ENCODE assay signal across 8 cellular contexts in the genomic region with DNA sequence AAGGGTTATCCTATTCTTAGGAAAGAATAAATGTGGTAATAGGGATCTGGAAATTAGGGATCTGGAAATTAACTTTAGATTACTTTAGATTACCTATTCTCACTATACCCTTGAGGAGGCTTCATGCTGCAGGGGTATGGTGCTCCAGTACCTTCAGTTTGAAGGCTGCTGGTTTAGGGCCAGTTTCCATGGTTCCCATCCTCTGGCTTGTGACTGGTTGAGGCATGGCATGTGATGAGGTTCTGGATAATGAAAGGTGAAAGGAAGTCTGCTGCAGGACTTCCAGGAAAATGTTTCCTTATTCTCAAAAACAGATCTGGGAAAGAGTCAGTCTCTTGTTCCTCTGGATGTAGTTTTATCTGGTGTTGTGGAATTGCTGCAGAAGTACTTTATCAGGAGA.
"Had no signal": no experiment of that assay in that cellular context is flagged by ENCODE, and none has a peak within 500 bp of the region (broad histone marks: within the 10 kb centered on the region; RNA-seq: fewer than 3 reads in every experiment).

No MANE protein-coding gene starts in this region.

- H3K4me3 ChIP-seq: GM23248, K562 had no signal

- DNase-seq: GM23248, GOT3, H9, HCEC 1CT, IMR-90 had no signal

- H2AFZ ChIP-seq: GM23248 had no signal

- ATAC-seq: HepG2, K562 had no signal

- H3K9ac ChIP-seq: GM23248 had no signal

- H3K4me3 Mint-ChIP-seq: H9 had no signal

- H3K27ac ChIP-seq: GM23248, HL-60 had no signal
